Comparison of ENCODE assay signal across 21 cellular contexts in genomic region chr10:132701099-132701845, GRCh38.
A peak's percentile ranks its signal among the peaks of the same experiment; 100 is the strongest.
DNase-seq lines count a peak whose midpoint lies in the region; ATAC-seq and TF ChIP-seq lines count a peak whose summit lies in the region.
"Had no signal": no experiment of that assay in that cellular context is flagged by ENCODE, and none has a peak within 500 bp of the region (broad histone marks: within the 10 kb centered on the region; RNA-seq: fewer than 3 reads in every experiment).

No MANE protein-coding gene starts in this region.

- no peak for ATAC-seq in Right ventricle myocardium superior (ENCODE audit: poor library complexity)
- no peak for ATAC-seq in Right ventricle myocardium inferior
- no peak for ATAC-seq in upper lobe of right lung
- ATAC-seq in HG03439 (IDR thresholded peaks at IDR 0.05; ENCODE audit: unreplicated experiment): no peak
- ATAC-seq: left lobe of liver; stimulated activated naive CD8-positive, alpha-beta T cell treated with anti-CD3 and anti-CD28 coated beads, Interleukin-15, Interleukin-2, amounts not matched to agents 100 U/mL and 50 U/mL, for 24 hours had no signal

- H3K4me1 ChIP-seq in fibroblast of lung (ENCODE audit: control insufficient read depth, extremely low read depth, insufficient read depth, low read length) (peaks cover 7% of the 10 kb centered on the region), upper lobe of right lung (no peaks in the 10 kb centered on the region)
- H3K4me1 ChIP-seq: thyroid gland had no signal

- H3K9me3 ChIP-seq in fibroblast of lung (ENCODE audit: control insufficient read depth, insufficient read depth, low read depth, low read length) (no peaks in the 10 kb centered on the region), upper lobe of right lung (no peaks in the 10 kb centered on the region)
- H3K9me3 ChIP-seq: thyroid gland had no signal

- no peak overlapping the region for H3K4me2 ChIP-seq in fibroblast of lung (ENCODE audit: extremely low read depth, insufficient read depth, low read length)

- H3K36me3 ChIP-seq in fibroblast of lung (ENCODE audit: control insufficient read depth, insufficient read depth, low read length) (no peaks in the 10 kb centered on the region), upper lobe of right lung (no peaks in the 10 kb centered on the region)
- H3K36me3 ChIP-seq: cardiac muscle cell, thyroid gland had no signal

- H2AFZ ChIP-seq in fibroblast of lung (ENCODE audit: low read length): no peak overlapping the region

- peak overlapping the region; percentile 14 to 61 (median 44) for H3K27ac Mint-ChIP-seq in nephron
- H3K27ac Mint-ChIP-seq: activated CD4-positive, alpha-beta memory T cell treated with anti-CD3 and anti-CD28 coated beads, Interleukin-2, amount 10 ng/mL, durations not matched to agents 7 days and 5 days; dendritic cell treated with granulocyte-macrophage colony-stimulating factor and Interleukin-4, amounts not matched to agents 40 ng/mL and 50 ng/mL, for 4 days had no signal

- no peak for TF ChIP-seq CTCF in fibroblast of lung (conservative IDR thresholded peaks at IDR 0.05 in 1 of 2, IDR thresholded peaks at IDR 0.05 in 1 of 2; ENCODE audit: low read depth in 1 of 2, low read length in 2 of 2)
- no peak for TF ChIP-seq CTCF in nephron (IDR thresholded peaks at IDR 0.05; ENCODE audit: unreplicated experiment in 3 of 3)
- TF ChIP-seq CTCF in upper lobe of right lung (IDR thresholded peaks at IDR 0.05): no peak

- peaks cover 9% of the 10 kb centered on the region for H3K27me3 Mint-ChIP-seq in nephron (ENCODE audit: low read depth)
- H3K27me3 Mint-ChIP-seq: activated CD4-positive, alpha-beta memory T cell treated with anti-CD3 and anti-CD28 coated beads, Interleukin-2, amount 10 ng/mL, durations not matched to agents 7 days and 5 days; dendritic cell treated with granulocyte-macrophage colony-stimulating factor and Interleukin-4, amounts not matched to agents 40 ng/mL and 50 ng/mL, for 4 days had no signal

- no peaks in the 10 kb centered on the region for H4K20me1 ChIP-seq in fibroblast of lung (ENCODE audit: control insufficient read depth, extremely low read depth, insufficient read depth, low read length)

- H3K36me3 Mint-ChIP-seq in nephron (ENCODE audit: low read depth): peaks cover 40% of the 10 kb centered on the region

- intact Hi-C loops in Right ventricle myocardium superior (cut with DNase I): no loop called here
- intact Hi-C loops in Right ventricle myocardium inferior (cut with DNase I): no loop called here
- intact Hi-C loops in upper lobe of right lung (cut with DNase I): no loop called here

- H3K79me2 ChIP-seq in fibroblast of lung (ENCODE audit: control insufficient read depth, insufficient read depth, low read length): no peaks in the 10 kb centered on the region

- H3K9ac ChIP-seq in fibroblast of lung (ENCODE audit: insufficient read depth, low read length): no peak overlapping the region

- H3K27me3 ChIP-seq in fibroblast of lung (ENCODE audit: control insufficient read depth, insufficient read depth, low read length) (no peaks in the 10 kb centered on the region), upper lobe of right lung (no peaks in the 10 kb centered on the region)
- H3K27me3 ChIP-seq: cardiac muscle cell, thyroid gland had no signal

- peaks cover 10% of the 10 kb centered on the region for H3K9me3 Mint-ChIP-seq in nephron

- DNase-seq in Right ventricle myocardium superior (peak; percentile 34), Right ventricle myocardium inferior (ENCODE audit: missing footprints) (no peak), fibroblast of lung (ENCODE audit: low read depth in 2 of 2) (no peak), upper lobe of right lung (peak; percentile 54), HT-29 (ENCODE audit: low spot score) (no peak), NCI-H146 treated with DMSO at 0.1 percent for 48 hours (lab: John Stamatoyannopoulos, UW; ENCODE audit: unreplicated experiment) (no peak)
- DNase-seq: activated CD4-positive, alpha-beta memory T cell treated with anti-CD3 and anti-CD28 coated beads, Interleukin-2, amount 10 ng/mL, durations not matched to agents 7 days and 5 days; activated naive CD4-positive, alpha-beta T cell; activated T-cell treated with anti-CD3 and anti-CD28 coated beads for 4 hours; amniotic stem cell; Calu3; NCI-H187; stimulated activated CD4-positive, alpha-beta T cell treated with anti-CD3 and anti-CD28 coated beads, Interleukin-12 subunit alpha, Interleukin-12 subunit beta, amount 100 ng/mL, for 4 hours; stimulated activated CD4-positive, alpha-beta T cell treated with anti-CD3 and anti-CD28 coated beads, Interleukin-4, amount 100 ng/mL, for 4 hours; stimulated activated naive CD8-positive, alpha-beta T cell treated with anti-CD3 and anti-CD28 coated beads, Interleukin-15, Interleukin-2, amounts not matched to agents 100 U/mL and 50 U/mL, for 24 hours; thyroid gland had no signal

- no peak overlapping the region for H3K4me3 Mint-ChIP-seq in nephron
- H3K4me3 Mint-ChIP-seq: activated CD4-positive, alpha-beta memory T cell treated with anti-CD3 and anti-CD28 coated beads, Interleukin-2, amount 10 ng/mL, durations not matched to agents 7 days and 5 days; dendritic cell treated with granulocyte-macrophage colony-stimulating factor and Interleukin-4, amounts not matched to agents 40 ng/mL and 50 ng/mL, for 4 days had no signal

- peaks cover 8% of the 10 kb centered on the region for H3K4me1 Mint-ChIP-seq in nephron

- peak overlapping the region; percentile 80 for H3K27ac ChIP-seq in fibroblast of lung (ENCODE audit: insufficient read depth, low read length)
- H3K27ac ChIP-seq in upper lobe of right lung: no peak overlapping the region
- H3K27ac ChIP-seq: cardiac muscle cell, thyroid gland had no signal

- H3K4me3 ChIP-seq in fibroblast of lung (replicated peaks in 1 of 4; ENCODE audit: control extremely low read depth in 1 of 4, insufficient read depth in 1 of 4, low read depth in 3 of 4, low read length in 4 of 4) (no peak overlapping the region), upper lobe of right lung (no peak overlapping the region)
- H3K4me3 ChIP-seq: cardiac muscle cell, thyroid gland had no signal

Comparison
In these comparisons a context has a peak if more than half of its experiments do, and no peak if none do; other contexts are left out.
1. DNase-seq: peak in Right ventricle myocardium superior (single experiment) and upper lobe of right lung (single experiment); none in Right ventricle myocardium inferior (single experiment), fibroblast of lung (0 of 2), HT-29 (single experiment) and NCI-H146 treated with DMSO at 0.1 percent for 48 hours (single experiment).